ENCODE assay signal across 24 cellular contexts in genomic region chr2:48445091-48445725, GRCh38. TPM values are rescaled to one million over a fixed set of nuclear protein-coding genes. Genes with fewer than 3 reads are reported as not detected.
DNase-seq lines count a peak whose midpoint lies in the region; ATAC-seq and TF ChIP-seq lines count a peak whose summit lies in the region.
"Had no signal": no experiment of that assay in that cellular context is flagged by ENCODE, and none has a peak within 500 bp of the region (broad histone marks: within the 10 kb centered on the region; RNA-seq: fewer than 3 reads in every experiment).

No MANE protein-coding gene starts in this region.

- H3K4me3 ChIP-seq in GM08714 (ENCODE audit: low read length), result peak overlapping the region; percentile 22; the same call in 1 of the 2 replicates
- no peak overlapping the region for H3K4me3 ChIP-seq in Loucy (ENCODE audit: low read length, poor library complexity, severe bottlenecking)
- no peak overlapping the region for H3K4me3 ChIP-seq in mammary epithelial cell (replicated peaks in 1 of 3; ENCODE audit: insufficient read depth in 1 of 3, low read depth in 2 of 3, low read length in 3 of 3)
- no peak overlapping the region for H3K4me3 ChIP-seq in neural progenitor cell
- H3K4me3 ChIP-seq in A673 (ENCODE audit: low read depth, low read length, poor library complexity, severe bottlenecking), result no peak overlapping the region
- H3K4me3 ChIP-seq: heart left ventricle, right atrium auricular region, testis had no signal

- POLR2A ChIA-PET in A673 (lab: Charles Lee; ENCODE audit: low non-redundant PET), result no interaction called here

- H3K9me3 ChIP-seq in Loucy (ENCODE audit: insufficient read depth, low read depth, low read length), result no peaks in the 10 kb centered on the region
- no peaks in the 10 kb centered on the region for H3K9me3 ChIP-seq in mammary epithelial cell (replicated peaks; ENCODE audit: insufficient read depth, low read length)
- H3K9me3 ChIP-seq in neural progenitor cell (ENCODE audit: low read depth), result no peaks in the 10 kb centered on the region
- no peaks in the 10 kb centered on the region for H3K9me3 ChIP-seq in A673 (ENCODE audit: low read depth, low read length, poor library complexity, severe bottlenecking)
- H3K9me3 ChIP-seq: Caco-2, right atrium auricular region, testis had no signal

- H3K27me3 ChIP-seq in Loucy (ENCODE audit: insufficient read depth, low read length, poor library complexity, severe bottlenecking) (no peaks in the 10 kb centered on the region), mammary epithelial cell (ENCODE audit: insufficient read depth, low read length) (no peaks in the 10 kb centered on the region), neural progenitor cell (no peaks in the 10 kb centered on the region), A673 (replicated peaks; ENCODE audit: insufficient read depth, low read depth, low read length, poor library complexity) (no peaks in the 10 kb centered on the region)
- H3K27me3 ChIP-seq: heart left ventricle, right atrium auricular region, testis had no signal

- peaks cover 59% of the 10 kb centered on the region for H3K4me1 ChIP-seq in Loucy (ENCODE audit: insufficient read depth, low read length, poor library complexity, severe bottlenecking)
- H3K4me1 ChIP-seq in mammary epithelial cell (ENCODE audit: insufficient read depth, low read length), result peaks cover 25% of the 10 kb centered on the region
- peaks cover 28% of the 10 kb centered on the region for H3K4me1 ChIP-seq in neural progenitor cell
- peaks cover 8% of the 10 kb centered on the region for H3K4me1 ChIP-seq in A673 (ENCODE audit: insufficient read depth, low read length, poor library complexity, severe bottlenecking)

- ATAC-seq in HG02970 (IDR thresholded peaks at IDR 0.05; ENCODE audit: low FRiP score, unreplicated experiment) (no peak), GM21367 (IDR thresholded peaks at IDR 0.05; ENCODE audit: unreplicated experiment) (no peak)
- ATAC-seq: effector memory CD8-positive, alpha-beta T cell; heart left ventricle; left ventricle myocardium superior; Right ventricle myocardium inferior had no signal

- CTCF ChIA-PET in mammary epithelial cell (lab: Charles Lee; ENCODE audit: low non-redundant PET) (interaction anchor here (0.7 kb wide), 1 partner anchor 338 kb away, joined by 4 read pairs; no protein-coding TSS in a partner anchor), A673 (lab: Charles Lee) (interaction anchor here (0.5 kb wide), 1 partner anchor 339 kb away, joined by 5 read pairs; no protein-coding TSS in a partner anchor)

- H3K27ac Mint-ChIP-seq in neural progenitor cell, result no peak overlapping the region

- TF ChIP-seq CTCF in Loucy (conservative IDR thresholded peaks at IDR 0.05; ENCODE audit: low read length) (no peak), mammary epithelial cell (conservative IDR thresholded peaks at IDR 0.05 in 1 of 2, IDR thresholded peaks at IDR 0.05 in 1 of 2; ENCODE audit: extremely low read depth in 1 of 2, insufficient read depth in 1 of 2, low read depth in 1 of 2, low read length in 2 of 2) (no peak), neural progenitor cell (IDR thresholded peaks at IDR 0.05) (no peak), A673 (conservative IDR thresholded peaks at IDR 0.05; ENCODE audit: low read depth, low read length) (no peak)

- peaks cover 33% of the 10 kb centered on the region for H3K79me2 ChIP-seq in Loucy (ENCODE audit: insufficient read depth, low read length)
- peaks cover 59% of the 10 kb centered on the region for H3K79me2 ChIP-seq in mammary epithelial cell (ENCODE audit: insufficient read depth, low read length)
- H3K79me2 ChIP-seq in neural progenitor cell (ENCODE audit: low read depth), result peaks cover 60% of the 10 kb centered on the region

- no peaks in the 10 kb centered on the region for H3K9me3 Mint-ChIP-seq in neural progenitor cell
- H3K9me3 Mint-ChIP-seq: effector memory CD8-positive, alpha-beta T cell had no signal

- dilution Hi-C loops in mammary epithelial cell (cut with HindIII; ENCODE audit: low sequenced_read_pairs), result no loop called here

- H3K4me2 ChIP-seq in Loucy (ENCODE audit: low read depth, low read length, poor library complexity, severe bottlenecking) (peak overlapping the region; percentile 40), mammary epithelial cell (ENCODE audit: insufficient read depth, low read depth, low read length) (no peak overlapping the region), neural progenitor cell (no peak overlapping the region)

- H3K27ac ChIP-seq in mammary epithelial cell (ENCODE audit: insufficient read depth, low read depth, low read length), result no peak overlapping the region
- peak overlapping the region; percentile 47 for H3K27ac ChIP-seq in neural progenitor cell
- no peak overlapping the region for H3K27ac ChIP-seq in A673 (ENCODE audit: low read depth, low read length, poor library complexity, severe bottlenecking)
- H3K27ac ChIP-seq: heart left ventricle, right atrium auricular region, testis had no signal

- peak; percentile 45 for DNase-seq in mammary epithelial cell
- DNase-seq in neural progenitor cell (ENCODE audit: low spot score), result no peak
- DNase-seq in A673 (ENCODE audit: low spot score), result no peak
- DNase-seq: activated CD4-positive, alpha-beta T cell treated with anti-CD3 and anti-CD28 coated beads, Interleukin-2, amount 50 U/mL, for 1 hour; activated naive CD4-positive, alpha-beta T cell; AML-193; aorta; Caco-2; effector memory CD8-positive, alpha-beta T cell; GOT3; heart left ventricle; left ventricle myocardium superior; NCI-H1694 treated with DMSO at 0.1 percent for 48 hours; NCI-H226; NK-92 treated with Interleukin-12 subunit alpha and Interleukin-12 subunit beta, amount 100 ng/mL, for 24 hours; occipital lobe; stimulated activated CD4-positive, alpha-beta T cell treated with anti-CD3 and anti-CD28 coated beads, Interleukin-15, amount 100 ng/mL, for 24 hours; testis had no signal

- no peaks in the 10 kb centered on the region for H3K9me2 ChIP-seq in Loucy (replicated peaks; ENCODE audit: low read depth, low read length)

- H3K9ac ChIP-seq in Loucy (ENCODE audit: low read depth, low read length, poor library complexity, severe bottlenecking), result no peak overlapping the region
- H3K9ac ChIP-seq in mammary epithelial cell (ENCODE audit: insufficient read depth, low read length), result no peak overlapping the region
- H3K9ac ChIP-seq in neural progenitor cell, result no peak overlapping the region

- no peaks in the 10 kb centered on the region for H3K36me3 ChIP-seq in Loucy (ENCODE audit: insufficient read depth, low read length)
- H3K36me3 ChIP-seq in mammary epithelial cell (ENCODE audit: insufficient read depth, low read length), result no peaks in the 10 kb centered on the region
- no peaks in the 10 kb centered on the region for H3K36me3 ChIP-seq in neural progenitor cell
- H3K36me3 ChIP-seq in A673 (ENCODE audit: insufficient read depth, low read length, poor library complexity, severe bottlenecking), result no peaks in the 10 kb centered on the region
- H3K36me3 ChIP-seq: right atrium auricular region had no signal

- 93% methylated on average over 3 of the region's 3 CpGs for WGBS in mammary epithelial cell (ENCODE audit: low coverage, missing lambda C conversion rate)

- H3K4me1 Mint-ChIP-seq in neural progenitor cell, result peaks cover 5% of the 10 kb centered on the region

- H3K4me3 Mint-ChIP-seq in neural progenitor cell, result no peak overlapping the region
- H3K4me3 Mint-ChIP-seq: effector memory CD8-positive, alpha-beta T cell had no signal

- H4K20me1 ChIP-seq in Loucy (ENCODE audit: insufficient read depth, low read length, poor library complexity, severe bottlenecking) (no peaks in the 10 kb centered on the region), mammary epithelial cell (ENCODE audit: insufficient read depth, low read length) (no peaks in the 10 kb centered on the region), neural progenitor cell (ENCODE audit: low read depth) (no peaks in the 10 kb centered on the region)

- in situ Hi-C loops in mammary epithelial cell (cut with MboI; ENCODE audit: low sequenced_read_pairs in 2 of 2), result no loop called here

- H3F3A ChIP-seq in Loucy (ENCODE audit: low read depth) (peaks cover 18% of the 10 kb centered on the region), neural progenitor cell (ENCODE audit: low read depth) (peaks cover 15% of the 10 kb centered on the region)

- peaks cover 3% of the 10 kb centered on the region for H3K36me3 Mint-ChIP-seq in neural progenitor cell

- H2AFZ ChIP-seq in Loucy (ENCODE audit: low read length), result no peak overlapping the region
- no peak overlapping the region for H2AFZ ChIP-seq in mammary epithelial cell (ENCODE audit: low read depth, low read length)
- H2AFZ ChIP-seq in neural progenitor cell (replicated peaks), result no peak overlapping the region

- intact Hi-C loops in mammary epithelial cell (cut with micrococcal nuclease) (no loop called here), A673 (cut with micrococcal nuclease; ENCODE audit: unreplicated experiment) (no loop called here)

- no peaks in the 10 kb centered on the region for H3K27me3 Mint-ChIP-seq in neural progenitor cell (ENCODE audit: insufficient read depth, low read depth)
- H3K27me3 Mint-ChIP-seq: effector memory CD8-positive, alpha-beta T cell had no signal

- BruUV-seq in mammary epithelial cell (replicated peaks; lab: Mats Ljungman, UMichigan) (no TSS peak), A673 (replicated peaks; lab: Mats Ljungman, UMichigan) (no TSS peak)

RNA-seq across cellular contexts. Expression of gene PPP1R21, which starts 4.6 kb away (rescaled TPM):
- total RNA-seq in mammary epithelial cell (10 to 100 TPM; 11.0 to 15.1 TPM), neural progenitor cell (ENCODE audit: low replicate concordance) (14.1 and 29.1 TPM in 2 replicates), A673 (2021) (8.1 and 16.0 TPM in 2 replicates)
- polyA plus RNA-seq in mammary epithelial cell, result 8.2 TPM
- polyA minus RNA-seq in mammary epithelial cell, result 46.5 TPM
